1 cellular context compared by ENCODE assay signal in the genomic region with DNA sequence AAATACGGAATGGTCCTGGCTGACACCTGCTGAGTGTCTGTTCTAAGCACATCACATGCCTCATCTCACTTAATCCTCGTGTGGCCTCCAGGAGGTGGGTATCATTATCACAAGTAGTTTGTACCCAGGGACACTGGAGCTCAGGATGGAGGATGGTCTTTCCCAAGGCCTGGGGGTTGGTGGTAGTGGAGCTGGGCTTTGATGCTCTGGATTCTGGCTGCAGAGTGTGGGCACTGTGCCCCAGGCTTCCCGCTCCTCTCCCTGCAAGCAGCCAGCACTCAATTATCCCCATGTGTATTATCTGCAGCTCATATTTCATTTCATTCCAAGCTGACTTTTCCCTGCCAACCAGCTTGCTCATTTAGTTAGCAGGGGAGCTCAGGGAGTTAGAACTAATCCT.
TF ChIP-seq lines count a peak whose summit lies in the region.

No MANE protein-coding gene starts in this region.

TF ChIP-seq in HEK293, 187 proteins besides CTCF, POLR2A, EP300 and RAD21 (continued from another document):
- peak; percentile 32 for TF ChIP-seq PRDM10 (tag by site-specific recombination; IDR thresholded peaks at IDR 0.05)
- no peak for TF ChIP-seq SALL2 (tag by site-specific recombination; IDR thresholded peaks at IDR 0.05; ENCODE audit: borderline replicate concordance)
- TF ChIP-seq GLIS1 (tag by site-specific recombination; IDR thresholded peaks at IDR 0.05) = peak; percentile 75
- 0 out of 2 replicates have a peak, but pooled peaks have one; percentile 16 for TF ChIP-seq ZBTB17 (tag by site-specific recombination; IDR thresholded peaks at IDR 0.05)
- TF ChIP-seq ZNF157 (tag by site-specific recombination; IDR thresholded peaks at IDR 0.05) = no peak
- 0 out of 2 replicates have a peak, but pooled peaks have one; percentile 18 for TF ChIP-seq OSR2 (tag by site-specific recombination; IDR thresholded peaks at IDR 0.05)
- TF ChIP-seq ZNF560 (tag by site-specific recombination; IDR thresholded peaks at IDR 0.05; ENCODE audit: borderline replicate concordance) = no peak
- TF ChIP-seq, protein P1, sequence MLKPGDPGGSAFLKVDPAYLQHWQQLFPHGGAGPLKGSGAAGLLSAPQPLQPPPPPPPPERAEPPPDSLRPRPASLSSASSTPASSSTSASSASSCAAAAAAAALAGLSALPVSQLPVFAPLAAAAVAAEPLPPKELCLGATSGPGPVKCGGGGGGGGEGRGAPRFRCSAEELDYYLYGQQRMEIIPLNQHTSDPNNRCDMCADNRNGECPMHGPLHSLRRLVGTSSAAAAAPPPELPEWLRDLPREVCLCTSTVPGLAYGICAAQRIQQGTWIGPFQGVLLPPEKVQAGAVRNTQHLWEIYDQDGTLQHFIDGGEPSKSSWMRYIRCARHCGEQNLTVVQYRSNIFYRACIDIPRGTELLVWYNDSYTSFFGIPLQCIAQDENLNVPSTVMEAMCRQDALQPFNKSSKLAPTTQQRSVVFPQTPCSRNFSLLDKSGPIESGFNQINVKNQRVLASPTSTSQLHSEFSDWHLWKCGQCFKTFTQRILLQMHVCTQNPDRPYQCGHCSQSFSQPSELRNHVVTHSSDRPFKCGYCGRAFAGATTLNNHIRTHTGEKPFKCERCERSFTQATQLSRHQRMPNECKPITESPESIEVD (tag by site-specific recombination; IDR thresholded peaks at IDR 0.05) = peak; percentile 24; the same call in 1 of the 2 replicates
